ENCODE assay signal across 8 cellular contexts in genomic region chr9:111598730-111599091, GRCh38. TPM values are rescaled to one million over a fixed set of nuclear protein-coding genes. Genes with fewer than 3 reads are reported as not detected.
DNase-seq lines count a peak whose midpoint lies in the region; ATAC-seq and TF ChIP-seq lines count a peak whose summit lies in the region.

No MANE protein-coding gene starts in this region.

- H3K9me3 Mint-ChIP-seq in activated naive CD4-positive, alpha-beta T cell treated with anti-CD3 and anti-CD28 coated beads for 36 hours: no peaks in the 10 kb centered on the region
- no peaks in the 10 kb centered on the region for H3K9me3 Mint-ChIP-seq in progenitor cell of endocrine pancreas (ENCODE audit: low read depth)

- CTCF ChIA-PET in activated naive CD4-positive, alpha-beta T cell treated with anti-CD3 and anti-CD28 coated beads for 36 hours (lab: Charles Lee): interaction anchor here (0.6 to 2.7 kb wide), 20 partner anchors 10 to 1513 kb away, joined by 3 to 24 read pairs (median 3); partner anchors contain the start of gene GNG10

- in situ Hi-C loops in G401 (cut with HindIII; ENCODE audit: low sequenced_read_pairs): no loop called here

- ATAC-seq in Right ventricle myocardium superior (ENCODE audit: poor library complexity): peak; percentile 67
- ATAC-seq in HG03520 (IDR thresholded peaks at IDR 0.05; ENCODE audit: unreplicated experiment): no peak

- DNase-seq in G401 (ENCODE audit: low spot score) (peak; percentile 27), HPDE6-E6E7 (ENCODE audit: extremely low spot score) (peak; percentile 12), Right ventricle myocardium superior (peak; percentile 49), progenitor cell of endocrine pancreas (ENCODE audit: low spot score, unreplicated experiment) (no peak), pons (ENCODE audit: low spot score) (no peak)
- DNase-seq in activated naive CD4-positive, alpha-beta T cell treated with anti-CD3 and anti-CD28 coated beads for 36 hours: peak; percentile 47
- no peak for DNase-seq in stimulated activated CD8-positive, alpha-beta memory T cell treated with anti-CD3 and anti-CD28 coated beads, Interleukin-4, amount 100 ng/mL, for 48 hours

- no peaks in the 10 kb centered on the region for H3K36me3 Mint-ChIP-seq in activated naive CD4-positive, alpha-beta T cell treated with anti-CD3 and anti-CD28 coated beads for 36 hours (ENCODE audit: low read depth)
- peaks cover 8% of the 10 kb centered on the region for H3K36me3 Mint-ChIP-seq in progenitor cell of endocrine pancreas (ENCODE audit: insufficient read depth)

- peaks cover 12% of the 10 kb centered on the region for H3K4me1 Mint-ChIP-seq in activated naive CD4-positive, alpha-beta T cell treated with anti-CD3 and anti-CD28 coated beads for 36 hours (ENCODE audit: low read depth)
- H3K4me1 Mint-ChIP-seq in progenitor cell of endocrine pancreas (ENCODE audit: low read depth): peaks cover 27% of the 10 kb centered on the region

- no peak for TF ChIP-seq CTCF in progenitor cell of endocrine pancreas (IDR thresholded peaks at IDR 0.05; ENCODE audit: unreplicated experiment)

- H3K27ac Mint-ChIP-seq in activated naive CD4-positive, alpha-beta T cell treated with anti-CD3 and anti-CD28 coated beads for 36 hours: no peak overlapping the region
- peak overlapping the region; percentile 67 for H3K27ac Mint-ChIP-seq in progenitor cell of endocrine pancreas

- peak overlapping the region; percentile 80 for H3K4me3 Mint-ChIP-seq in activated naive CD4-positive, alpha-beta T cell treated with anti-CD3 and anti-CD28 coated beads for 36 hours
- H3K4me3 Mint-ChIP-seq in progenitor cell of endocrine pancreas (ENCODE audit: low read depth): peak overlapping the region; percentile 96

- intact Hi-C loops in activated naive CD4-positive, alpha-beta T cell treated with anti-CD3 and anti-CD28 coated beads for 36 hours (cut with micrococcal nuclease): loop anchor here (1.0 to 5.0 kb wide), 9 partner anchors 24 to 758 kb away; partner anchors contain the start of genes DNAJC25 and PTBP3
- intact Hi-C loops in Right ventricle myocardium superior (cut with DNase I): no loop called here

- peaks cover 27% of the 10 kb centered on the region for H3K27me3 Mint-ChIP-seq in activated naive CD4-positive, alpha-beta T cell treated with anti-CD3 and anti-CD28 coated beads for 36 hours (ENCODE audit: low read depth)
- H3K27me3 Mint-ChIP-seq in progenitor cell of endocrine pancreas: peaks cover 4% of the 10 kb centered on the region

RNA-seq across cellular contexts. Expression of gene PTGR1, which starts 0.7 kb away (rescaled TPM):
- total RNA-seq in G401 (2014; rRNA removed; shearing (Covaris generic)): 2.4 and 3.0 TPM in 2 replicates
- 1 to 10 TPM; 1.1 to 1.6 TPM for total RNA-seq in activated naive CD4-positive, alpha-beta T cell treated with anti-CD3 and anti-CD28 coated beads for 36 hours
- total RNA-seq in Right ventricle myocardium superior (44.6 TPM), progenitor cell of endocrine pancreas (50.1 and 53.2 TPM in 2 replicates)

RNA-seq across cellular contexts. Expression of gene DNAJC25, which starts 32.4 kb away (rescaled TPM):
- total RNA-seq in G401 (2014; rRNA removed; shearing (Covaris generic)): 8.7 and 11.4 TPM in 2 replicates
- total RNA-seq in activated naive CD4-positive, alpha-beta T cell treated with anti-CD3 and anti-CD28 coated beads for 36 hours: 1 to 10 TPM; 3.4 to 3.9 TPM
- total RNA-seq in Right ventricle myocardium superior (4.9 TPM), progenitor cell of endocrine pancreas (7.5 and 8.5 TPM in 2 replicates)

Comparison
In these comparisons a context has a peak if more than half of its experiments do, and no peak if none do; other contexts are left out.
1. DNase-seq: peak in G401 (single experiment), HPDE6-E6E7 (single experiment), activated naive CD4-positive, alpha-beta T cell treated with anti-CD3 and anti-CD28 coated beads for 36 hours (single experiment) and Right ventricle myocardium superior (single experiment); none in progenitor cell of endocrine pancreas (single experiment), pons (single experiment) and stimulated activated CD8-positive, alpha-beta memory T cell treated with anti-CD3 and anti-CD28 coated beads, Interleukin-4, amount 100 ng/mL, for 48 hours (single experiment).
2. RNA of gene PTGR1, which starts 0.7 kb away (total RNA-seq): 50.1 to 53.2 TPM in progenitor cell of endocrine pancreas and 44.6 TPM in Right ventricle myocardium superior (single experiment); 2.4 to 3.0 TPM in G401 and 1.1 to 1.6 TPM in activated naive CD4-positive, alpha-beta T cell treated with anti-CD3 and anti-CD28 coated beads for 36 hours; every median in the first group is over 10 times any median in the second.